ENCODE assay signal across 8 cellular contexts in the genomic region with DNA sequence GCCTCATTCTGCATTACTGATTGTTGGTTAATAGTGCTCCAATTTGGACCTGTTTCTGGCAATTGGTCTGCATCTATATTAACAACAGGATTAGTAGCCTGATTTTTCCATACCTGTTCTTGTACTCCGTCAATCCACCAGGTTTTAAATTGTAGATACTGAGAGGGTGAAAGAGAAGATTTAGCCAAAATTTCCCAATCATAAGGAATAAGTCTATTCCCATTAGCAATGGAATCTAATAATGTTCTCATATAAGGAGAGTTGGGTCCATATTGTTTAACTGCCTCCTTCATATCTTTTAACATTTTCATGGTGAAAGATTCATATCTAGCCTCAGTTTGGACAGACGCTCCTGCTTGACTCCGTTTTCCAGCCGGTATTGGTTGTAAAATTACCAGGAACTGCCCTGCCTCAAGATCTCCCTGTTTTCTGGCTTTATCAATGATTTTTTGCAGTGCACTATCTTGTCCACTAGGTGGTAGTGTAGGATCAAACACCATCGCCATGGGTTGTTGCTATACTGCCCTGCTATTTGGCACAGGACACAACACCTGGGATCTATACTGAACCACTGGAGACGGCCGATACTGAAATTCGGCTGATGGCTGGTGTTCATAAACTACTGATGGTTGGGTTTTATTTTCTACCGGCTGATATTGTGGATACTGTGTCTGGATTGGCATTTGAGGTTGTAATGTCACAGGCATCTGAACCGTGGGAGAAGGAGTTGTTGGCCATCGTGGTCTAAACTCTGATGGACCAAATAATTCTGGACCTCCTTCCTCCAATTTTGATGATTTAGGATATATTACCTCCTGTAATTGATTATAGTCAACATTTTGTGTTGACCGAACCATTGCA. TPM values are rescaled to one million over a fixed set of nuclear protein-coding genes. Genes with fewer than 3 reads are reported as not detected.
DNase-seq lines count a peak whose midpoint lies in the region; ATAC-seq, FAIRE-seq and TF ChIP-seq lines count a peak whose summit lies in the region.

No MANE protein-coding gene starts in this region.

- no peak overlapping the region; the same call in 1 of the 2 replicates for H3K4me2 ChIP-seq in OCI-LY3 (ENCODE audit: low read length)

- no peak overlapping the region for H3K27ac Mint-ChIP-seq in activated T-cell treated with anti-CD3 and anti-CD28 coated beads, Interleukin-2, amount 50 U/mL, for 72 hours

- no peaks in the 10 kb centered on the region for H3K36me3 ChIP-seq in OCI-LY3 (replicated peaks; ENCODE audit: low read depth, low read length)

- DNase-seq in activated T-cell treated with anti-CD3 and anti-CD28 coated beads, Interleukin-2, amount 50 U/mL, for 72 hours, result peak; percentile 50 to 68
- DNase-seq in fibroblast of the conjunctiva (ENCODE audit: low read depth), result peak; percentile 56
- DNase-seq in non-pigmented ciliary epithelial cell (ENCODE audit: low read depth), result peak; percentile 34
- DNase-seq in 8988T, result no peak

- no peak overlapping the region for H3K4me3 Mint-ChIP-seq in activated T-cell treated with anti-CD3 and anti-CD28 coated beads, Interleukin-2, amount 50 U/mL, for 72 hours

- peaks cover 0 to 2% of the 10 kb centered on the region in 2 donors for H3K9me3 Mint-ChIP-seq in activated T-cell treated with anti-CD3 and anti-CD28 coated beads, Interleukin-2, amount 50 U/mL, for 72 hours

- no peak overlapping the region for H3K27ac ChIP-seq in OCI-LY3 (ENCODE audit: low read length)

- no peaks in the 10 kb centered on the region; the same call in 1 of the 2 replicates for H3K4me1 ChIP-seq in OCI-LY3 (ENCODE audit: low read length)

- no peak overlapping the region for H3K9ac ChIP-seq in OCI-LY3 (ENCODE audit: low read length)

- TF ChIP-seq CTCF in GM12875 (IDR thresholded peaks at IDR 0.05; ENCODE audit: borderline replicate concordance, insufficient read depth, low read depth, low read length) (peak; percentile 74), LNCAP (IDR thresholded peaks at IDR 0.05) (peak; percentile 87), OCI-LY3 (IDR thresholded peaks at IDR 0.05; ENCODE audit: low read depth, low read length) (peak; percentile 82)

- H3K27me3 Mint-ChIP-seq in activated T-cell treated with anti-CD3 and anti-CD28 coated beads, Interleukin-2, amount 50 U/mL, for 72 hours (ENCODE audit: low read depth), result peaks cover 13% of the 10 kb centered on the region

- H3K9me3 ChIP-seq in OCI-LY3 (ENCODE audit: insufficient read depth, low read length), result no peaks in the 10 kb centered on the region

- H3K4me3 ChIP-seq in GM12875 (ENCODE audit: low read depth, low read length) (no peak overlapping the region), OCI-LY3 (ENCODE audit: low read length) (no peak overlapping the region)

- H2AFZ ChIP-seq in OCI-LY3 (ENCODE audit: low read depth, low read length), result no peak overlapping the region

- no peaks in the 10 kb centered on the region for H3K27me3 ChIP-seq in OCI-LY3 (ENCODE audit: low read depth, low read length)

- peaks cover 24% of the 10 kb centered on the region for H3K4me1 Mint-ChIP-seq in activated T-cell treated with anti-CD3 and anti-CD28 coated beads, Interleukin-2, amount 50 U/mL, for 72 hours (ENCODE audit: low read depth)

- FAIRE-seq in A204.1 (lab: Jason Lieb, UNC), result peak; percentile 39

- ATAC-seq in activated T-cell treated with anti-CD3 and anti-CD28 coated beads, Interleukin-2, amount 50 U/mL, for 72 hours (replicated peaks in 1 of 2), result peak; percentile 92 to 96

- no peaks in the 10 kb centered on the region for H4K20me1 ChIP-seq in OCI-LY3 (ENCODE audit: insufficient read depth, low read length)

- H3K79me2 ChIP-seq in OCI-LY3 (ENCODE audit: low read length), result no peaks in the 10 kb centered on the region

- peaks cover 0 to 1% of the 10 kb centered on the region in 2 donors for H3K36me3 Mint-ChIP-seq in activated T-cell treated with anti-CD3 and anti-CD28 coated beads, Interleukin-2, amount 50 U/mL, for 72 hours (ENCODE audit: insufficient read depth in 2 of 2)

RNA-seq across cellular contexts. Expression of a gene that starts 25.2 kb away (rescaled TPM):
- total RNA-seq in activated T-cell treated with anti-CD3 and anti-CD28 coated beads, Interleukin-2, amount 50 U/mL, for 72 hours, result 10 to 100 TPM; 24.7 to 27.2 TPM

RNA-seq across cellular contexts. Expression of a gene that starts 37.9 kb away (rescaled TPM):
- 1 to 10 TPM; 1.9 to 2.1 TPM for total RNA-seq in activated T-cell treated with anti-CD3 and anti-CD28 coated beads, Interleukin-2, amount 50 U/mL, for 72 hours

RNA-seq across cellular contexts. Expression of a gene that starts 57.5 kb away (rescaled TPM):
- total RNA-seq in activated T-cell treated with anti-CD3 and anti-CD28 coated beads, Interleukin-2, amount 50 U/mL, for 72 hours, result under 1 TPM; 0.12 to 0.14 TPM
